In the genomic region with DNA sequence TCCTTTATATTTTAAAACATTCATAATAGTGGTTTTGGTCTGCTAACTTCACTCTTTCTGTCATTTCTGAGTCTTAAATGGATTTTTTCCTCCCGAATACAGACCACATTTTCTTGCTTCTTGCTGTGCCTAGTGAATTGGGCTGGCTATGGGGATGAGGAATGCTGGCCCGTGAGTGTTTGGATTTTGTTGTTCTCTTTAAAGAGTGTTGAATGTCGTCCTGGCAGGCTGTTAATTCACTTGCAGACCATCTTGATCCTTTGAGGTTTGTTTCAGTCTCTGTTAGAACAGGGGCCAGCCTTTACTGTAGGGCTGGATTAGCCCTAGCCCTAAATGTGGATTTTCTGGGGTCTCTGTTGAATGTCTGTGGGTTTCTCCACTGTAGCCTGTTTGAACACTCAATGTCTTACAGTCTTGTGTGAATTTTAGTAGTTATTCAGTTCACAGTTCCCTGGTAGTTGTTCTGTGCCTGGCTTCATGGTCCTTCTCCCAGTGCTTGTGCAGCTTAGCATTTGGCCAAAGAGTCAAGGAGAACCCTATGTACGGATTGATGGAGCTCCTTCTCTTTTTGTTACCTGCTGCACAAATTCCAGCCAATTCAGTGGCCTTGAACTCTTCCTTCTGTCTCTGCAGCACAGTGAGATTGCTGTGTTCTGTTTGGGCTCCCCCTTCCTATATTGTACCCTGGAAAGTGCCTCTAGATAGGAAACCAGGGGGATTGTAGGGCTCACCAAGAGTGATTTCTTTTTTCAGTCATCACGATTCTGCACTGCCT, we compare ENCODE assay signal across 1 cellular context.
TF ChIP-seq lines count a peak whose summit lies in the region.

No MANE protein-coding gene starts in this region.

TF ChIP-seq in GM12878, 131 proteins besides CTCF, POLR2A, EP300 and RAD21 (continued from another document):
- TF ChIP-seq, protein P1, sequence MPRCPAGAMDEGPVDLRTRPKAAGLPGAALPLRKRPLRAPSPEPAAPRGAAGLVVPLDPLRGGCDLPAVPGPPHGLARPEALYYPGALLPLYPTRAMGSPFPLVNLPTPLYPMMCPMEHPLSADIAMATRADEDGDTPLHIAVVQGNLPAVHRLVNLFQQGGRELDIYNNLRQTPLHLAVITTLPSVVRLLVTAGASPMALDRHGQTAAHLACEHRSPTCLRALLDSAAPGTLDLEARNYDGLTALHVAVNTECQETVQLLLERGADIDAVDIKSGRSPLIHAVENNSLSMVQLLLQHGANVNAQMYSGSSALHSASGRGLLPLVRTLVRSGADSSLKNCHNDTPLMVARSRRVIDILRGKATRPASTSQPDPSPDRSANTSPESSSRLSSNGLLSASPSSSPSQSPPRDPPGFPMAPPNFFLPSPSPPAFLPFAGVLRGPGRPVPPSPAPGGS (IDR thresholded peaks at IDR 0.05; ENCODE audit: borderline replicate concordance, insufficient read depth, low read depth, low read length, poor library complexity, severe bottlenecking): no peak
- no peak for TF ChIP-seq SMAD5 (IDR thresholded peaks at IDR 0.05; ENCODE audit: low read depth)
- TF ChIP-seq TAF1 (IDR thresholded peaks at IDR 0.05; ENCODE audit: borderline replicate concordance, low read depth, low read length): no peak
- no peak for TF ChIP-seq MXI1 (IDR thresholded peaks at IDR 0.05; ENCODE audit: low read depth, low read length)
- TF ChIP-seq, protein P2, sequence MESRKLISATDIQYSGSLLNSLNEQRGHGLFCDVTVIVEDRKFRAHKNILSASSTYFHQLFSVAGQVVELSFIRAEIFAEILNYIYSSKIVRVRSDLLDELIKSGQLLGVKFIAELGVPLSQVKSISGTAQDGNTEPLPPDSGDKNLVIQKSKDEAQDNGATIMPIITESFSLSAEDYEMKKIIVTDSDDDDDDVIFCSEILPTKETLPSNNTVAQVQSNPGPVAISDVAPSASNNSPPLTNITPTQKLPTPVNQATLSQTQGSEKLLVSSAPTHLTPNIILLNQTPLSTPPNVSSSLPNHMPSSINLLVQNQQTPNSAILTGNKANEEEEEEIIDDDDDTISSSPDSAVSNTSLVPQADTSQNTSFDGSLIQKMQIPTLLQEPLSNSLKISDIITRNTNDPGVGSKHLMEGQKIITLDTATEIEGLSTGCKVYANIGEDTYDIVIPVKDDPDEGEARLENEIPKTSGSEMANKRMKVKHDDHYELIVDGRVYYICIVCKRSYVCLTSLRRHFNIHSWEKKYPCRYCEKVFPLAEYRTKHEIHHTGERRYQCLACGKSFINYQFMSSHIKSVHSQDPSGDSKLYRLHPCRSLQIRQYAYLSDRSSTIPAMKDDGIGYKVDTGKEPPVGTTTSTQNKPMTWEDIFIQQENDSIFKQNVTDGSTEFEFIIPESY (IDR thresholded peaks at IDR 0.05): no peak
